Comparison of ENCODE assay signal across 10 cellular contexts in the genomic region with DNA sequence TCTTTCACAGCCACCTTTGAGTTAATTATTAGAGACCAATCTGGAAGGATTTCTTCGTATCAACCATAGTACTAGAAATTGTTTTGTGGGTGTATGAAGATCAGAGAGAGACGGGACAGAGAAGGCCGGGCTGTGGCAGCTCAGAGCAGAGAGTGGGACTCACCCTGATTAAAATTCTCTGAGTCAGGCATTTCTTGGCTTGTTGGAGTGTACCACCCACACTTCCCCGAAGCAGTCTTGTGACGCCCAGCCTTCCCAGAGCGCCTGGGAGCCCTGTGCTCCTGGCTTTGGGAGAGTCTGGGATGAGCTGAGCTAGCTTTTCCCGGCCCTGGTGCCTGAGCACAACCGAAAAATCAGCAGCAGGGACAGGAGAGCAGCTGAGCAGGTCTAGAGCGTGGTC. TPM values are rescaled to one million over a fixed set of nuclear protein-coding genes. Genes with fewer than 3 reads are reported as not detected.
DNase-seq lines count a peak whose midpoint lies in the region; ATAC-seq and TF ChIP-seq lines count a peak whose summit lies in the region.
"Had no signal": no experiment of that assay in that cellular context is flagged by ENCODE, and none has a peak within 500 bp of the region (broad histone marks: within the 10 kb centered on the region; RNA-seq: fewer than 3 reads in every experiment).

No MANE protein-coding gene starts in this region.

- H3K4me3 ChIP-seq in ectodermal cell (ENCODE audit: insufficient read depth, low read depth, low read length), result no peak overlapping the region
- H3K4me3 ChIP-seq in lung, result no peak overlapping the region
- H3K4me3 ChIP-seq in testis, result no peak overlapping the region

- no peaks in the 10 kb centered on the region for H3K9me3 ChIP-seq in ectodermal cell (ENCODE audit: control insufficient read depth, low read length)
- H3K9me3 ChIP-seq in lung (ENCODE audit: control insufficient read depth in 2 of 2, insufficient read depth in 1 of 2, low read length in 1 of 2), result peaks cover 0 to 2% of the 10 kb centered on the region in 2 donors
- H3K9me3 ChIP-seq in testis, result no peaks in the 10 kb centered on the region

- TF ChIP-seq CTCF in lung (IDR thresholded peaks at IDR 0.05; ENCODE audit: control extremely low read depth, extremely low read depth), result no peak
- TF ChIP-seq CTCF in testis (IDR thresholded peaks at IDR 0.05), result no peak

- WGBS in ectodermal cell, 2 experiments, result 89 to 92% methylated on average over 9 of the region's 9 CpGs
- 40 to 69% methylated on average over 9 of the region's 9 CpGs for whole genome bisulfite sequencing in lung, 2 donors
- WGBS in testis, 2 donors, result 37 to 54% methylated on average over 9 of the region's 9 CpGs

- H3K27ac ChIP-seq in ectodermal cell (ENCODE audit: insufficient read depth, low read depth, low read length, poor library complexity, severe bottlenecking) (peak overlapping the region; percentile 60), lung (ENCODE audit: low read depth in 1 of 2, low read length in 1 of 2) (peak overlapping the region; percentile 59 to 73), testis (peak overlapping the region; percentile 81 to 89)

- intact Hi-C loops in testis (cut with DNase I; ENCODE audit: low total_unique reads), result no loop called here

- H3K4me1 ChIP-seq in ectodermal cell (ENCODE audit: control insufficient read depth, insufficient read depth, low read length) (peaks cover 7% of the 10 kb centered on the region), lung (ENCODE audit: control insufficient read depth in 2 of 2, insufficient read depth in 2 of 2, low read length in 2 of 2) (peaks cover 14 to 20% of the 10 kb centered on the region in 2 donors), testis (peaks cover 36% of the 10 kb centered on the region)

- ATAC-seq in lung (ENCODE audit: insufficient read depth, low FRiP score), result peak; percentile 80
- ATAC-seq in activated CD4-positive, CD25-positive, alpha-beta regulatory T cell treated with anti-CD3 and anti-CD28 coated beads, Interleukin-2, amount 50 U/mL, for 24 hours, result no peak

- TF ChIP-seq POLR2A in testis (IDR thresholded peaks at IDR 0.05), result no peak

- in situ Hi-C loops in KBM-7 (cut with MboI; ENCODE audit: low pct_unique_long_range_greater_than_20kb, low sequenced_read_pairs), result no loop called here

- DNase-seq in LHCN-M2 (ENCODE audit: low read depth) (peak; percentile 88), lung (ENCODE audit: low spot score) (peak; percentile 63), testis (peak; percentile 87), NCI-H1694 (lab: John Stamatoyannopoulos, UW) (no peak), KBM-7 (no peak)
- DNase-seq in activated CD8-positive, alpha-beta memory T cell treated with anti-CD3 and anti-CD28 coated beads, Interleukin-2, amount 50 U/mL, for 48 hours, result no peak
- DNase-seq: activated B cell treated with CpG ODN at 0.5 μM for 24 hours; stimulated activated CD4-positive, alpha-beta T cell treated with anti-CD3 and anti-CD28 coated beads, Interleukin-4, amount 100 ng/mL, for 24 hours had no signal

- H3K27me3 ChIP-seq in ectodermal cell (ENCODE audit: control insufficient read depth, insufficient read depth, low read length, poor library complexity, severe bottlenecking) (no peaks in the 10 kb centered on the region), lung (ENCODE audit: control insufficient read depth, insufficient read depth) (no peaks in the 10 kb centered on the region), testis (no peaks in the 10 kb centered on the region)

- H3K36me3 ChIP-seq in ectodermal cell (ENCODE audit: control insufficient read depth, insufficient read depth, low read length) (peaks cover 7% of the 10 kb centered on the region), lung (ENCODE audit: control insufficient read depth in 2 of 2, insufficient read depth in 2 of 2, low read length in 2 of 2) (peaks cover 0 to 2% of the 10 kb centered on the region in 2 donors), testis (ENCODE audit: low read depth, missing control alignments) (no peaks in the 10 kb centered on the region)

RNA-seq across cellular contexts. Expression of a gene that starts 19.4 kb away (rescaled TPM):
- total RNA-seq in LHCN-M2 (2014; rRNA removed) (31.9 and 37.0 TPM in 2 replicates), lung (10 to 100 TPM; 32.5 to 79.2 TPM), testis (10 to 100 TPM; 61.9 to 70.2 TPM)
- polyA plus RNA-seq in LHCN-M2 (2012), result 45.8 TPM
- 47.5 TPM for polyA plus RNA-seq in ectodermal cell (2013, experiment 1 of 4)
- 49.9 TPM for polyA plus RNA-seq in ectodermal cell (2013, experiment 2 of 4)
- 37.8 TPM for polyA plus RNA-seq in ectodermal cell (2013, experiment 3 of 4)
- polyA plus RNA-seq in ectodermal cell (2013, experiment 4 of 4), result 40.2 TPM
- polyA plus RNA-seq in lung (10 to 100 TPM; 49.3 to 76.9 TPM), testis (ENCODE audit: insufficient read depth, low read depth, low replicate concordance) (98.4 TPM)

RNA-seq across cellular contexts. Expression of a gene that starts 32.5 kb away (rescaled TPM):
- total RNA-seq in LHCN-M2 (2014; rRNA removed) (0.19 and 0.40 TPM in 2 replicates), lung (1 to 10 TPM; 1.6 to 4.2 TPM), testis (1 to 10 TPM; 2.5 to 3.8 TPM)
- polyA plus RNA-seq in LHCN-M2 (2012), result 0.16 TPM
- polyA plus RNA-seq in ectodermal cell (2013, experiment 1 of 4), result 1.3 TPM
- polyA plus RNA-seq in ectodermal cell (2013, experiment 2 of 4), result 1.00 TPM
- 1.1 TPM for polyA plus RNA-seq in ectodermal cell (2013, experiment 3 of 4)
- polyA plus RNA-seq in ectodermal cell (2013, experiment 4 of 4), result 0.57 TPM
- polyA plus RNA-seq in lung (1 to 10 TPM; 1.7 to 2.7 TPM), testis (ENCODE audit: insufficient read depth, low read depth, low replicate concordance) (2.6 TPM)

RNA-seq across cellular contexts. Expression of a gene that starts 38.7 kb away (rescaled TPM):
- total RNA-seq in LHCN-M2 (2014; rRNA removed) (0.11 TPM in 1 of 2 replicates, not detected in the other), lung (not detected), testis (not detected)
- not detected for polyA plus RNA-seq in LHCN-M2 (2012)
- polyA plus RNA-seq in ectodermal cell (2013, experiment 1 of 4), result not detected
- polyA plus RNA-seq in ectodermal cell (2013, experiment 2 of 4), result not detected
- not detected for polyA plus RNA-seq in ectodermal cell (2013, experiment 3 of 4)
- polyA plus RNA-seq in ectodermal cell (2013, experiment 4 of 4), result not detected
- polyA plus RNA-seq in lung (not detected), testis (ENCODE audit: insufficient read depth, low read depth, low replicate concordance) (not detected)
- total RNA-seq: activated B cell treated with CpG ODN at 0.5 μM for 24 hours had no signal

RNA-seq across cellular contexts. Expression of a gene that starts 55.0 kb away (rescaled TPM):
- total RNA-seq in LHCN-M2 (2014; rRNA removed), result 10.3 and 10.4 TPM in 2 replicates
- polyA plus RNA-seq in LHCN-M2 (2012), result 21.0 TPM
- 9.1 TPM for polyA plus RNA-seq in ectodermal cell (2013, experiment 1 of 4)
- polyA plus RNA-seq in ectodermal cell (2013, experiment 2 of 4), result 12.0 TPM
- 10.9 TPM for polyA plus RNA-seq in ectodermal cell (2013, experiment 3 of 4)
- polyA plus RNA-seq in ectodermal cell (2013, experiment 4 of 4), result 11.3 TPM
- total RNA-seq in lung, result 10 to 100 TPM; 37.4 to 55.0 TPM
- 10 to 100 TPM; 15.8 to 26.2 TPM for polyA plus RNA-seq in lung
- total RNA-seq in testis, result 10 to 100 TPM; 32.8 to 52.5 TPM
- polyA plus RNA-seq in testis (ENCODE audit: insufficient read depth, low read depth, low replicate concordance), result 23.3 TPM
- total RNA-seq: activated B cell treated with CpG ODN at 0.5 μM for 24 hours had no signal

Comparison
In these comparisons a context has a peak if more than half of its experiments do, and no peak if none do; other contexts are left out.
1. DNase-seq: peak in LHCN-M2 (single experiment), lung (single experiment) and testis (single experiment); none in NCI-H1694 (single experiment), KBM-7 (single experiment) and activated CD8-positive, alpha-beta memory T cell treated with anti-CD3 and anti-CD28 coated beads, Interleukin-2, amount 50 U/mL, for 48 hours (single experiment).
2. Peak in every context shown above with its lines, with median percentiles within 50 percentile points of each other: H3K27ac ChIP-seq.